ENCODE assay signal across 23 cellular contexts in the genomic region with DNA sequence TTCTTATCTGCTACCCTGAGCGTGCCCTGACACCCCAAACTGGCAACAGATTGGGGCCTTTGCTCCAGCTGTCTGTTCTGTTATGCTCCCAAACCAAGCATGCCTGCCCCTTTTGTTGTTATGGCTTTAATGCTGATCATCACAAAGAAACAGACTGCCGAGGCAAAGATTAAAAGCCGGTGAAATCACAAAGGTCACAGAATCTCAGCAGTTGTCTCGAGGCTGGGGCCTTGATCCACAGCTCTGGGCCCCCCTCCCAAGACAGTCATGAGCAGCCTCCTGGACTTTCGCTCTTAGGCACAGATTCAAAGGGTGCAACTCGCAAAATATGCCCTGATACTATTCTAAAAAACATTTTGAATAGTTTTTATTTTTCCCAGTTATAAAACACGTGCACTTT.
"Had no signal": no experiment of that assay in that cellular context is flagged by ENCODE, and none has a peak within 500 bp of the region (broad histone marks: within the 10 kb centered on the region; RNA-seq: fewer than 3 reads in every experiment).

No MANE protein-coding gene starts in this region.

- ATAC-seq: esophagus mucosa, gastrocnemius medialis, heart right ventricle, left cardiac atrium, left lung, left ventricle myocardium superior, lower lobe of right lung, mucosa of descending colon had no signal

- H3K36me3 Mint-ChIP-seq: mesothelial cell of epicardium had no signal

- H3K36me3 ChIP-seq: esophagus squamous epithelium, gastrocnemius medialis, heart right ventricle, left lung, lower lobe of right lung had no signal

- H3K27ac ChIP-seq: coronary artery, dorsolateral prefrontal cortex, epithelial cell of prostate, esophagus squamous epithelium, gastrocnemius medialis, heart right ventricle, left lung, lower lobe of right lung had no signal

- H3K9me3 ChIP-seq: esophagus squamous epithelium, gastrocnemius medialis, lower lobe of right lung, mucosa of descending colon had no signal

- H3K27ac Mint-ChIP-seq: mesothelial cell of epicardium had no signal

- H3K4me3 Mint-ChIP-seq: mesothelial cell of epicardium had no signal

- H3K27me3 ChIP-seq: dorsolateral prefrontal cortex, esophagus squamous epithelium, gastrocnemius medialis, left lung had no signal

- H3K4me3 ChIP-seq: coronary artery, dorsolateral prefrontal cortex, esophagus squamous epithelium, gastrocnemius medialis, heart right ventricle, left lung, lower lobe of right lung, mucosa of descending colon had no signal

- DNase-seq: dermis blood vessel endothelial cell; dorsolateral prefrontal cortex; effector CD4-positive, alpha-beta T cell; effector memory CD4-positive, alpha-beta T cell; erythroblast; esophagus squamous epithelium; foreskin fibroblast; foreskin melanocyte; gastrocnemius medialis; glutamatergic neuron; head of caudate nucleus; heart right ventricle; hippocampal formation; left cardiac atrium; left lung; left ventricle myocardium superior; lower lobe of right lung; mesenchymal stem cell; mucosa of descending colon had no signal

- H3K4me1 ChIP-seq: esophagus squamous epithelium, gastrocnemius medialis, heart right ventricle, left lung, lower lobe of right lung had no signal
